1 cellular context compared by ENCODE assay signal in the genomic region with DNA sequence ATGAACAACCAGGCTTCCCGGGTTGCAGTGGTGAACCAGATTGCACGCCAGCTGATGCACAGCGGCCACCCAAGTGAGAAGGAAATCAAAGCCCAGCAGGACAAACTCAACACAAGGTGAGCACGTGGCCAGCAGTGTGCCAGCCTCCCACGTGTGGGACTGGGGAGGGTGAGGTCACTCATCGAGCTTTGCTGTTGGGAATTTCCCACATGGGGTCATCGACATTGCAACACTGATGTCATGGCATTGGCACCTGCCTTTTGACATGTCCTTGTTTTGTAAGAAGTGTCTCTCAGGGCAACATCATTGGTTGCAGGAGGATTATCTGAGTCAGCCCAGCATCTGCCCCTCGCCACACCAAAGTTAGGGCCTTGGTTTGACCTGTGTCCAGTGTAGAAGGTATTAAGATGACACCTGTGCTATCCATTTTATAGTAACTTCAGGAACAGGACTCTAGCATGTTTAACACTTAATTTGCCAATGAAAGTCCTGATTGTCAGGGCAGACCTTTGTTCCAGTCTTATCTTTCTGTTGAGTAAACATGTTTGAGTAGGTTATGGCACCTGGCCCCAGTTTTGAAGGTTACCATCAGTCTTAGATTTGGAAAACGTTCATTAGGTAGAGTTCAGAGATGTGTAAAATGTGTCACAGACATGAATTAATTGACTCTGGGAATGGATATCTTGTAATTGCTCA.
TF ChIP-seq lines count a peak whose summit lies in the region.

No MANE protein-coding gene starts in this region.

TF ChIP-seq in IMR-90, 13 proteins besides CTCF, POLR2A, EP300 and RAD21:
- TF ChIP-seq MXI1 (IDR thresholded peaks at IDR 0.05; ENCODE audit: borderline replicate concordance, low read depth, low read length) (no peak), RCOR1 (IDR thresholded peaks at IDR 0.05; ENCODE audit: insufficient replicate concordance, low read length) (no peak), MAZ (IDR thresholded peaks at IDR 0.05; ENCODE audit: borderline replicate concordance, low read depth, low read length) (no peak), MAFK (IDR thresholded peaks at IDR 0.05; ENCODE audit: low read depth, low read length) (no peak), RFX5 (IDR thresholded peaks at IDR 0.05; ENCODE audit: low read depth, low read length) (no peak), BHLHE40 (IDR thresholded peaks at IDR 0.05; ENCODE audit: low read depth, low read length) (peak; percentile 47; the same call in 1 of the 2 replicates), CEBPB (IDR thresholded peaks at IDR 0.05; ENCODE audit: low read depth, low read length) (peak; percentile 75)
- TF ChIP-seq, protein P1, sequence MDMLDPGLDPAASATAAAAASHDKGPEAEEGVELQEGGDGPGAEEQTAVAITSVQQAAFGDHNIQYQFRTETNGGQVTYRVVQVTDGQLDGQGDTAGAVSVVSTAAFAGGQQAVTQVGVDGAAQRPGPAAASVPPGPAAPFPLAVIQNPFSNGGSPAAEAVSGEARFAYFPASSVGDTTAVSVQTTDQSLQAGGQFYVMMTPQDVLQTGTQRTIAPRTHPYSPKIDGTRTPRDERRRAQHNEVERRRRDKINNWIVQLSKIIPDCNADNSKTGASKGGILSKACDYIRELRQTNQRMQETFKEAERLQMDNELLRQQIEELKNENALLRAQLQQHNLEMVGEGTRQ (IDR thresholded peaks at IDR 0.05; ENCODE audit: low read depth, low read length) = peak; percentile 61
